1 cellular context compared by ENCODE assay signal in the genomic region with DNA sequence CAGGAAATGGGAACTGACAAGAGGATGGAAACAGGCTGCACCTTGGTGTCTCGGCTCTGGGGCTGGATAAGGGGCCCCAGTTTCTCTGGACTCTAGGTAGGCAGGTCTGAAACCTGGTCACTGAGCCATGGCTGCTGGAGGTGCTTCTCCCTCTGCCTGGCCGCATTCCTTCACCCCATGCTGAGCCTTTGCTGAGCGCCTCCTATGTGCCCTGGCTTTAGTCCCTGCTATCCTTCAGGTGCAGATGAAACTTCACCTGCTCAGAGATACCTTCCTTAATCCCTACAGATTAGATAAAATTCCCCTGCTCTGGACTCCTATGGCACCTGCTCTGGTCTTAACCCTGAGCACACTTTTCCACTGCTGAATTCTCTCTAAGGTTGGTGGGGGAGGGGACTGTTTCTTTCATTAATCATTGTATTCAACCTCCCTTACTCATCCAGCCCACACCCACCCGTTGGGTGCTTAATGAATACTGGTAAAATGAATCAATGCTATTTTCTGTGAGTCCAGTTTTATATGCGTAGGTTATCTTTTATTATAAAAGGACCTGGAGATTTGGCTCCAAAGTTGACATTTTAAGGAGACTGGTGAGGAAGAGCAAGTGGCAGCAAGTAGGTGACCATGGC.
TF ChIP-seq lines count a peak whose summit lies in the region.

No MANE protein-coding gene starts in this region.

TF ChIP-seq in H1, 55 proteins besides CTCF, POLR2A, EP300 and RAD21:
- TF ChIP-seq POU5F1 (IDR thresholded peaks at IDR 0.05; ENCODE audit: low read depth, low read length) = no peak
- no peak for TF ChIP-seq CBX5 (IDR thresholded peaks at IDR 0.05; ENCODE audit: low read depth, low read length)
- no peak for TF ChIP-seq TBP (IDR thresholded peaks at IDR 0.05; ENCODE audit: low read depth, low read length)
- no peak for TF ChIP-seq PHF8 (conservative IDR thresholded peaks at IDR 0.05; ENCODE audit: low read depth, low read length)
- no peak for TF ChIP-seq TEAD4 (IDR thresholded peaks at IDR 0.05; ENCODE audit: low read depth, low read length)
- TF ChIP-seq, protein P1, sequence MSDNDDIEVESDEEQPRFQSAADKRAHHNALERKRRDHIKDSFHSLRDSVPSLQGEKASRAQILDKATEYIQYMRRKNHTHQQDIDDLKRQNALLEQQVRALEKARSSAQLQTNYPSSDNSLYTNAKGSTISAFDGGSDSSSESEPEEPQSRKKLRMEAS (IDR thresholded peaks at IDR 0.05) = no peak
- no peak for TF ChIP-seq SP1 (IDR thresholded peaks at IDR 0.05; ENCODE audit: low read depth, low read length)
